2 cellular contexts compared by ENCODE assay signal in the genomic region with DNA sequence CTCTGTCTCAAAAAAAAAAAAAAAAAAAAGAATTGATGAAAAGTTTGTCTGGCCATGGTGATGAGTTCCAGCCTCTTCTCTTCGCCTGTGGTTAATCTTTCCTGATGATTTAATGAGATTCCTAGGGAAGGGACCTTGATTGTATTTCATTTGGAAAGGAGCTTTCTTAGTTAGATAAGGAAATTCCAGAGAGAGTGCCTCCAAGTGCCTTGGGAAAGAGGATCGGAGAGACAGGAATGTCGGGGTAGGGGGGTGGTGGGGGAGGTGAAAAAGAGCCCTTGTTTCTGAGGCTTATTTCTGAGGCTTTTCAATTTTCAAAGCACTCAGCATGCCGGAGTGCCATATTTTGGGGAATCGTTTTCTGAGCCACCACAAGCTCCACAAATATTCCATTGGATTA.
TF ChIP-seq lines count a peak whose summit lies in the region.

No MANE protein-coding gene starts in this region.

TF ChIP-seq in A549, 52 proteins besides CTCF, POLR2A, EP300 and RAD21:
- TF ChIP-seq ZSCAN20 (CRISPR knock-in tag; IDR thresholded peaks at IDR 0.05) (no peak), CBX2 (IDR thresholded peaks at IDR 0.05; ENCODE audit: borderline replicate concordance, low read depth) (no peak), MYC (IDR thresholded peaks at IDR 0.05; ENCODE audit: borderline replicate concordance, low read length) (no peak), TP53 (CRISPR knock-in tag; IDR thresholded peaks at IDR 0.05) (no peak), FOSB (CRISPR knock-in tag; IDR thresholded peaks at IDR 0.05) (no peak), ZC3H11A (IDR thresholded peaks at IDR 0.05) (no peak), KDM5A (IDR thresholded peaks at IDR 0.05) (no peak), SMC3 (IDR thresholded peaks at IDR 0.05) (no peak), RFX5 (IDR thresholded peaks at IDR 0.05) (no peak), MAFK (IDR thresholded peaks at IDR 0.05; ENCODE audit: partially characterized antibody) (no peak), JUNB (IDR thresholded peaks at IDR 0.05) (no peak), TFCP2L1 (CRISPR knock-in tag; IDR thresholded peaks at IDR 0.05) (no peak), RCOR1 (IDR thresholded peaks at IDR 0.05; ENCODE audit: low read depth, low read length) (no peak)
- TF ChIP-seq, protein P1, sequence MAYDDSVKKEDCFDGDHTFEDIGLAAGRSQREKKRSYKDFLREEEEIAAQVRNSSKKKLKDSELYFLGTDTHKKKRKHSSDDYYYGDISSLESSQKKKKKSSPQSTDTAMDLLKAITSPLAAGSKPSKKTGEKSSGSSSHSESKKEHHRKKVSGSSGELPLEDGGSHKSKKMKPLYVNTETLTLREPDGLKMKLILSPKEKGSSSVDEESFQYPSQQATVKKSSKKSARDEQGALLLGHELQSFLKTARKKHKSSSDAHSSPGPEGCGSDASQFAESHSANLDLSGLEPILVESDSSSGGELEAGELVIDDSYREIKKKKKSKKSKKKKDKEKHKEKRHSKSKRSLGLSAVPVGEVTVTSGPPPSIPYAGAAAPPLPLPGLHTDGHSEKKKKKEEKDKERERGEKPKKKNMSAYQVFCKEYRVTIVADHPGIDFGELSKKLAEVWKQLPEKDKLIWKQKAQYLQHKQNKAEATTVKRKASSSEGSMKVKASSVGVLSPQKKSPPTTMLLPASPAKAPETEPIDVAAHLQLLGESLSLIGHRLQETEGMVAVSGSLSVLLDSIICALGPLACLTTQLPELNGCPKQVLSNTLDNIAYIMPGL (CRISPR knock-in tag; IDR thresholded peaks at IDR 0.05; ENCODE audit: borderline replicate concordance): no peak
TF ChIP-seq in A549: peak in this region for 0.

TF ChIP-seq in H1, 55 proteins besides CTCF, POLR2A, EP300 and RAD21:
- peak; percentile 69 for TF ChIP-seq TEAD4 (IDR thresholded peaks at IDR 0.05; ENCODE audit: low read depth, low read length)
- TF ChIP-seq SIRT6 (IDR thresholded peaks at IDR 0.05; ENCODE audit: low read length): no peak
- peak; percentile 53; the same call in 1 of the 2 replicates for TF ChIP-seq SP1 (IDR thresholded peaks at IDR 0.05; ENCODE audit: low read depth, low read length)
- TF ChIP-seq SP2 (IDR thresholded peaks at IDR 0.05; ENCODE audit: low read length): no peak
- TF ChIP-seq BCL11A (IDR thresholded peaks at IDR 0.05; ENCODE audit: low read depth in 2 of 2, low read length in 2 of 2): no peak
